Comparison of ENCODE assay signal across 26 cellular contexts in genomic region chr3:128266453-128266852, GRCh38.
A peak's percentile ranks its signal among the peaks of the same experiment; 100 is the strongest.
DNase-seq lines count a peak whose midpoint lies in the region; ATAC-seq, FAIRE-seq and TF ChIP-seq lines count a peak whose summit lies in the region.
"Had no signal": no experiment of that assay in that cellular context is flagged by ENCODE, and none has a peak within 500 bp of the region (broad histone marks: within the 10 kb centered on the region; RNA-seq: fewer than 3 reads in every experiment).

No MANE protein-coding gene starts in this region.

- no peak overlapping the region for H3K14ac ChIP-seq in mesenchymal stem cell (ENCODE audit: low read length in 2 of 2)

- peak overlapping the region; percentile 62 for H4K91ac ChIP-seq in mesenchymal stem cell (ENCODE audit: low read length)

- H3K4me3 ChIP-seq in PC-9 (no peak overlapping the region), mesenchymal stem cell (ENCODE audit: insufficient read depth in 1 of 2, low read depth in 1 of 2, low read length in 2 of 2) (no peak overlapping the region), small intestine (ENCODE audit: low read depth in 1 of 2, low read length in 2 of 2) (no peak overlapping the region)
- H3K4me3 ChIP-seq: HAP-1, hepatocyte had no signal

- H4K20me1 ChIP-seq in PC-9 (ENCODE audit: insufficient read depth): no peaks in the 10 kb centered on the region

- TF ChIP-seq CTCF in PC-9 (conservative IDR thresholded peaks at IDR 0.05) (no peak), omental fat pad (IDR thresholded peaks at IDR 0.05) (no peak)

- no peak overlapping the region for H2BK5ac ChIP-seq in mesenchymal stem cell (ENCODE audit: low read depth, low read length, poor library complexity, severe bottlenecking)

- no peaks in the 10 kb centered on the region for H3K79me1 ChIP-seq in mesenchymal stem cell (replicated peaks; ENCODE audit: low read length, poor library complexity, severe bottlenecking)

- no peak overlapping the region for H2AK5ac ChIP-seq in mesenchymal stem cell (ENCODE audit: low read length, severe bottlenecking)

- H3K4me2 ChIP-seq in PC-9 (peak overlapping the region; percentile 59), mesenchymal stem cell (ENCODE audit: low read length, poor library complexity, severe bottlenecking) (no peak overlapping the region)
- H3K4me2 ChIP-seq: hepatocyte had no signal

- no peaks in the 10 kb centered on the region for H3K9me2 ChIP-seq in PC-9 (ENCODE audit: insufficient read depth)

- H3K9me3 ChIP-seq in PC-9 (ENCODE audit: insufficient read depth, low read depth) (no peaks in the 10 kb centered on the region), mesenchymal stem cell (ENCODE audit: control insufficient read depth, low read length) (no peaks in the 10 kb centered on the region), small intestine (ENCODE audit: control insufficient read depth, low read depth) (no peaks in the 10 kb centered on the region)
- H3K9me3 ChIP-seq: HAP-1 had no signal

- H3K4me1 ChIP-seq in PC-9 (replicated peaks; ENCODE audit: insufficient read depth): peaks cover 35% of the 10 kb centered on the region
- H3K4me1 ChIP-seq in mesenchymal stem cell (ENCODE audit: control insufficient read depth, insufficient read depth, low read depth, low read length): peaks cover 6% of the 10 kb centered on the region
- no peaks in the 10 kb centered on the region for H3K4me1 ChIP-seq in small intestine (ENCODE audit: control insufficient read depth in 2 of 2, insufficient read depth in 1 of 2, low read depth in 1 of 2, low read length in 1 of 2)
- H3K4me1 ChIP-seq: parathyroid adenoma had no signal

- H3K27ac ChIP-seq in PC-9 (peak overlapping the region; percentile 91), mesenchymal stem cell (ENCODE audit: low read length, poor library complexity, severe bottlenecking) (no peak overlapping the region), small intestine (ENCODE audit: low read depth in 1 of 2, low read length in 1 of 2) (no peak overlapping the region)
- H3K27ac ChIP-seq: hepatocyte, HL-60, parathyroid adenoma had no signal

- CTCF ChIA-PET in PC-9 (lab: Charles Lee): interaction anchor here (0.7 to 1.0 kb wide), 2 partner anchors 54 to 1169 kb away, joined by 3 to 6 read pairs; no protein-coding TSS in a partner anchor

- H3K9ac ChIP-seq in mesenchymal stem cell (ENCODE audit: low read length): no peak overlapping the region
- H3K9ac ChIP-seq: parathyroid adenoma had no signal

- peaks cover 4% of the 10 kb centered on the region; the same call in 1 of the 2 replicates for H3K79me2 ChIP-seq in PC-9 (ENCODE audit: low read depth)
- H3K79me2 ChIP-seq: hepatocyte, parathyroid adenoma had no signal

- DNase-seq in DMS79 treated with DMSO at 0.1 percent for 48 hours (lab: John Stamatoyannopoulos, UW): peak; percentile 11
- peak; percentile 28 for DNase-seq in HK-2 (ENCODE audit: unreplicated experiment)
- DNase-seq in PC-9: peak in 1 of 2 experiments; percentile 51
- no peak for DNase-seq in mesenchymal stem cell
- DNase-seq in small intestine: no peak
- no peak for DNase-seq in omental fat pad (ENCODE audit: low spot score)
- DNase-seq: activated CD4-positive, alpha-beta memory T cell treated with anti-CD3 and anti-CD28 coated beads, Interleukin-2, amount 10 ng/mL, durations not matched to agents 7 days and 5 days; activated naive CD4-positive, alpha-beta T cell treated with anti-CD3 and anti-CD28 coated beads, Interleukin-2, amount 10 ng/mL, durations not matched to agents 7 days and 5 days; activated T-cell treated with anti-CD3 and anti-CD28 coated beads, Interleukin-2, amount 50 U/mL, for 1 hour; Calu3; MV-4-11; naive thymus-derived CD4-positive, alpha-beta T cell; NCI-H2171 treated with DMSO at 0.1 percent for 48 hours; NK-92 treated with Interleukin-12 subunit alpha and Interleukin-12 subunit beta, amount 100 ng/mL, for 24 hours; stimulated activated CD4-positive, alpha-beta T cell treated with anti-CD3 and anti-CD28 coated beads, Interleukin-1b, Interleukin-23, amount 100 ng/mL, for 48 hours; stimulated activated naive CD8-positive, alpha-beta T cell treated with anti-CD3 and anti-CD28 coated beads, Interleukin-15, Interleukin-2, amounts not matched to agents 100 U/mL and 50 U/mL, for 24 hours had no signal

- no peak overlapping the region for H3K18ac ChIP-seq in mesenchymal stem cell (ENCODE audit: low read depth in 1 of 2, low read length in 2 of 2)

- H3K27me3 ChIP-seq in PC-9 (ENCODE audit: insufficient read depth, low read depth) (no peaks in the 10 kb centered on the region), mesenchymal stem cell (ENCODE audit: control insufficient read depth in 1 of 2, insufficient read depth in 1 of 2, low read length in 2 of 2) (no peaks in the 10 kb centered on the region), small intestine (ENCODE audit: control insufficient read depth in 2 of 2, insufficient read depth in 2 of 2, low read length in 2 of 2) (no peaks in the 10 kb centered on the region)
- H3K27me3 ChIP-seq: hepatocyte had no signal

- FAIRE-seq in small intestine (lab: Jason Lieb, UNC): no peak
- FAIRE-seq: astrocyte, GM12891, islet of Langerhans had no signal

- H3K23ac ChIP-seq in mesenchymal stem cell (ENCODE audit: low read length in 2 of 2): no peak overlapping the region

- H3K36me3 ChIP-seq in PC-9 (ENCODE audit: low read depth) (no peaks in the 10 kb centered on the region), mesenchymal stem cell (ENCODE audit: control insufficient read depth in 1 of 2, insufficient read depth in 2 of 2, low read depth in 1 of 2, low read length in 2 of 2) (peaks cover 0 to 18% of the 10 kb centered on the region in 2 experiments), small intestine (ENCODE audit: control insufficient read depth in 2 of 2, insufficient read depth in 2 of 2, low read length in 2 of 2) (peaks cover 0 to 3% of the 10 kb centered on the region in 2 donors)
- H3K36me3 ChIP-seq: HAP-1 had no signal

- POLR2A ChIA-PET in PC-9 (lab: Charles Lee; ENCODE audit: unreplicated experiment): no interaction called here

- H3F3A ChIP-seq in PC-9 (ENCODE audit: insufficient read depth, low read depth): peaks cover 30% of the 10 kb centered on the region

- WGBS in mesenchymal stem cell: 95% methylated on average over 1 of the region's 1 CpG
- WGBS in small intestine, 3 donors: 23 to 56% (median 33%) methylated on average over 1 of the region's 1 CpG

- H2BK120ac ChIP-seq in mesenchymal stem cell (ENCODE audit: low read depth, low read length): no peak overlapping the region

- no peak overlapping the region for H4K8ac ChIP-seq in mesenchymal stem cell (ENCODE audit: low read length)

- no peak for ATAC-seq in HG03469 (IDR thresholded peaks at IDR 0.05; ENCODE audit: unreplicated experiment)
- ATAC-seq in omental fat pad (ENCODE audit: low FRiP score): no peak
- ATAC-seq: naive thymus-derived CD4-positive, alpha-beta T cell; SK-N-SH treated with all-trans-retinoic acid at 6 μM for 48 hours; stimulated activated naive CD8-positive, alpha-beta T cell treated with anti-CD3 and anti-CD28 coated beads, Interleukin-15, Interleukin-2, amounts not matched to agents 100 U/mL and 50 U/mL, for 24 hours; WTC11 had no signal

- H3K4ac ChIP-seq in mesenchymal stem cell (ENCODE audit: low read depth in 1 of 2, low read length in 2 of 2): no peak overlapping the region

- H2AFZ ChIP-seq in PC-9: no peak overlapping the region
- H2AFZ ChIP-seq in mesenchymal stem cell (ENCODE audit: low read depth, low read length): no peak overlapping the region
- H2AFZ ChIP-seq: hepatocyte, parathyroid adenoma had no signal

- no peak overlapping the region for H2BK12ac ChIP-seq in mesenchymal stem cell (ENCODE audit: low read length in 2 of 2)

- H2BK15ac ChIP-seq in mesenchymal stem cell (ENCODE audit: low read depth, poor library complexity, severe bottlenecking): no peak overlapping the region

- intact Hi-C loops in PC-9 (cut with micrococcal nuclease; ENCODE audit: unreplicated experiment): no loop called here

- BruUV-seq in PC-9 (replicated peaks; lab: Mats Ljungman, UMichigan): no TSS peak

Comparison
In these comparisons a context has a peak if more than half of its experiments do, and no peak if none do; other contexts are left out.
1. DNase-seq: peak in DMS79 treated with DMSO at 0.1 percent for 48 hours (single experiment) and HK-2 (single experiment); none in mesenchymal stem cell (single experiment), small intestine (single experiment) and omental fat pad (single experiment).